Comparison of ENCODE assay signal across 1 cellular context in the genomic region with DNA sequence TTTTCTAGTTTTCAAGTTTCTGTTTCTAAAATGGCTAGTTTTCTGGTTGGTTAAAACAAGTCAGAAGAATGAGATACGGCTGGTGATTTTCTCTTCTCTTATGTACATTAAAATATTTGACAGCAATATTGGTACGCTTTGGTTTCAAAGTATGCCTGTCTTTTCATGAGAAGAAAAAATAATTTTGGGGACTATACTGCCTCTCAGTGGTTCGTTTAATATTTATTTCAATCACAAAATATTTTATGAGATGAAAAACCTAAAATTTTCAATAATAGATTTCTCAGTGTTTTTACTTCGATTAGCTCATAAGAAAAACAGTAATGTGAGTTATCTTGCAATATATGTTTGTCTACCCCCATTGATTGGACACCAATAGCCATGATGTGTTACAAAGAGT.
TF ChIP-seq lines count a peak whose summit lies in the region.

No MANE protein-coding gene starts in this region.

TF ChIP-seq in HCT116, 20 proteins besides CTCF, POLR2A, EP300 and RAD21 (continued from another document):
- TF ChIP-seq, protein P1, sequence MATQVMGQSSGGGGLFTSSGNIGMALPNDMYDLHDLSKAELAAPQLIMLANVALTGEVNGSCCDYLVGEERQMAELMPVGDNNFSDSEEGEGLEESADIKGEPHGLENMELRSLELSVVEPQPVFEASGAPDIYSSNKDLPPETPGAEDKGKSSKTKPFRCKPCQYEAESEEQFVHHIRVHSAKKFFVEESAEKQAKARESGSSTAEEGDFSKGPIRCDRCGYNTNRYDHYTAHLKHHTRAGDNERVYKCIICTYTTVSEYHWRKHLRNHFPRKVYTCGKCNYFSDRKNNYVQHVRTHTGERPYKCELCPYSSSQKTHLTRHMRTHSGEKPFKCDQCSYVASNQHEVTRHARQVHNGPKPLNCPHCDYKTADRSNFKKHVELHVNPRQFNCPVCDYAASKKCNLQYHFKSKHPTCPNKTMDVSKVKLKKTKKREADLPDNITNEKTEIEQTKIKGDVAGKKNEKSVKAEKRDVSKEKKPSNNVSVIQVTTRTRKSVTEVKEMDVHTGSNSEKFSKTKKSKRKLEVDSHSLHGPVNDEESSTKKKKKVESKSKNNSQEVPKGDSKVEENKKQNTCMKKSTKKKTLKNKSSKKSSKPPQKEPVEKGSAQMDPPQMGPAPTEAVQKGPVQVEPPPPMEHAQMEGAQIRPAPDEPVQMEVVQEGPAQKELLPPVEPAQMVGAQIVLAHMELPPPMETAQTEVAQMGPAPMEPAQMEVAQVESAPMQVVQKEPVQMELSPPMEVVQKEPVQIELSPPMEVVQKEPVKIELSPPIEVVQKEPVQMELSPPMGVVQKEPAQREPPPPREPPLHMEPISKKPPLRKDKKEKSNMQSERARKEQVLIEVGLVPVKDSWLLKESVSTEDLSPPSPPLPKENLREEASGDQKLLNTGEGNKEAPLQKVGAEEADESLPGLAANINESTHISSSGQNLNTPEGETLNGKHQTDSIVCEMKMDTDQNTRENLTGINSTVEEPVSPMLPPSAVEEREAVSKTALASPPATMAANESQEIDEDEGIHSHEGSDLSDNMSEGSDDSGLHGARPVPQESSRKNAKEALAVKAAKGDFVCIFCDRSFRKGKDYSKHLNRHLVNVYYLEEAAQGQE (IDR thresholded peaks at IDR 0.05; ENCODE audit: low read depth): no peak
- no peak for TF ChIP-seq CBX3 (IDR thresholded peaks at IDR 0.05; ENCODE audit: low read depth)
- TF ChIP-seq, protein P2, sequence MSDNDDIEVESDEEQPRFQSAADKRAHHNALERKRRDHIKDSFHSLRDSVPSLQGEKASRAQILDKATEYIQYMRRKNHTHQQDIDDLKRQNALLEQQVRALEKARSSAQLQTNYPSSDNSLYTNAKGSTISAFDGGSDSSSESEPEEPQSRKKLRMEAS (IDR thresholded peaks at IDR 0.05): no peak
- TF ChIP-seq POLR2AphosphoS5 (IDR thresholded peaks at IDR 0.05; ENCODE audit: low read depth, low read length): no peak
- no peak for TF ChIP-seq FOSL1 (IDR thresholded peaks at IDR 0.05; ENCODE audit: low read depth)
- no peak for TF ChIP-seq CEBPB (IDR thresholded peaks at IDR 0.05; ENCODE audit: low read depth)
- no peak for TF ChIP-seq ZNF274 (IDR thresholded peaks at IDR 0.05; ENCODE audit: low read depth, low read length)
- no peak for TF ChIP-seq EZH2 (IDR thresholded peaks at IDR 0.05)
- no peak for TF ChIP-seq ELF1 (IDR thresholded peaks at IDR 0.05; ENCODE audit: borderline replicate concordance, low read depth)
- no peak for TF ChIP-seq SRF (IDR thresholded peaks at IDR 0.05; ENCODE audit: low read depth)
- no peak for TF ChIP-seq YY1 (IDR thresholded peaks at IDR 0.05; ENCODE audit: extremely low read depth, insufficient replicate concordance, low read depth, low read length)
